In the genomic region with DNA sequence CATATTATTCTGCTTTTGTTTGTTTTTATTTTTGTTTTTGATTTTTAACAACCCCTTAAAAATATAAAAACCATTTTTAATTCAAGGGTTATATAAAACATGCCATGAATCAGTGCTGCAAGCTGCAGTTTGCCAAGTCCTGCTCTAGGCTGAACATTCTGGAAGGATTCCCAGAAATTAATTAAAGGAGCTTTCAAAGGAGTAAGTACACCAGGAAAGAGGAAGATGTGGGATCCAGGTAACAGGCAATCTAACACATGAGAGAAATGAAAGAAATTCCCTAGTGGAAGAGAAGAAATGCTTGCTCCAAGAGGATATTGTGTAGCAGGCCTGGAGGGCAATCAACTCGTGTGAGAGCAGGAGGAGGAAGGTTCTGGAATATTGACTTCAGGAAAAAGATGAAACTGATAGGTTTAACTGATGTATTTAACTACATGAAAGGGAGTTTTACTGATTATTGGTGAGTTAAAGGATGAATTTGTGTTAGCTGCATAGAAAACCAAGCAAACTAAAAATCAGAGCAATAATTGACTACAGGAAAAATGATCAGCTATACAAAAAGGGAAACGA, we compare ENCODE assay signal across 15 cellular contexts.
DNase-seq lines count a peak whose midpoint lies in the region; ATAC-seq and TF ChIP-seq lines count a peak whose summit lies in the region.
"Had no signal": no experiment of that assay in that cellular context is flagged by ENCODE, and none has a peak within 500 bp of the region (broad histone marks: within the 10 kb centered on the region; RNA-seq: fewer than 3 reads in every experiment).

No MANE protein-coding gene starts in this region.

- CTCF ChIA-PET in activated CD8-positive, alpha-beta T cell treated with anti-CD3 and anti-CD28 coated beads for 36 hours (lab: Charles Lee) = no interaction called here

- intact Hi-C loops in left colon (cut with DNase I, micrococcal nuclease) = no loop called here
- intact Hi-C loops in activated CD8-positive, alpha-beta T cell treated with anti-CD3 and anti-CD28 coated beads for 36 hours (cut with micrococcal nuclease) = no loop called here

- H3K4me3 ChIP-seq in cardiac fibroblast (replicated peaks in 1 of 2; ENCODE audit: low read depth in 2 of 2, low read length in 2 of 2) = no peak overlapping the region

- peaks cover 5% of the 10 kb centered on the region for H3K27me3 Mint-ChIP-seq in activated CD8-positive, alpha-beta T cell treated with anti-CD3 and anti-CD28 coated beads for 36 hours

- no peak overlapping the region for H3K27ac Mint-ChIP-seq in activated CD8-positive, alpha-beta T cell treated with anti-CD3 and anti-CD28 coated beads for 36 hours
- H3K27ac Mint-ChIP-seq: activated naive CD8-positive, alpha-beta T cell; T-helper 1 cell treated with Interleukin-12 subunit alpha and Interleukin-12 subunit beta and Interleukin-4 antibody, amounts not matched to agents 30 μg/mL and 1 μg/mL, for 36 hours had no signal

- no peaks in the 10 kb centered on the region for H3K36me3 Mint-ChIP-seq in activated CD8-positive, alpha-beta T cell treated with anti-CD3 and anti-CD28 coated beads for 36 hours (ENCODE audit: low read depth)
- H3K36me3 Mint-ChIP-seq: activated naive CD8-positive, alpha-beta T cell had no signal

- no peak overlapping the region for H3K4me3 Mint-ChIP-seq in activated CD8-positive, alpha-beta T cell treated with anti-CD3 and anti-CD28 coated beads for 36 hours
- H3K4me3 Mint-ChIP-seq: activated naive CD8-positive, alpha-beta T cell; T-helper 1 cell treated with Interleukin-12 subunit alpha and Interleukin-12 subunit beta and Interleukin-4 antibody, amounts not matched to agents 30 μg/mL and 1 μg/mL, for 36 hours had no signal

- H3K4me1 Mint-ChIP-seq in activated CD8-positive, alpha-beta T cell treated with anti-CD3 and anti-CD28 coated beads for 36 hours (ENCODE audit: low read depth) = no peaks in the 10 kb centered on the region

- ATAC-seq in left colon (peak; percentile 57), GM19397 (IDR thresholded peaks at IDR 0.05; ENCODE audit: unreplicated experiment) (no peak)
- ATAC-seq in activated CD8-positive, alpha-beta T cell treated with anti-CD3 and anti-CD28 coated beads for 36 hours = no peak

- DNase-seq in Ammon's horn (ENCODE audit: low spot score) (peak; percentile 39), M059J (ENCODE audit: low read depth) (peak; percentile 90), cardiac fibroblast (ENCODE audit: low read depth in 2 of 2) (peak; percentile 42 to 78), left colon (no peak), NOMO-1 treated with dmso at 0.1 percent for 144 hours (lab: John Stamatoyannopoulos, UW; ENCODE audit: unreplicated experiment) (no peak), DMS114 treated with DMSO at 0.1 percent for 48 hours (lab: John Stamatoyannopoulos, UW; ENCODE audit: unreplicated experiment) (no peak)
- no peak for DNase-seq in activated CD8-positive, alpha-beta T cell treated with anti-CD3 and anti-CD28 coated beads for 36 hours
- DNase-seq: activated CD8-positive, alpha-beta memory T cell treated with anti-CD3 and anti-CD28 coated beads for 24 hours; BE2C; effector CD8-positive, alpha-beta T cell; NCI-H1417; small intestine had no signal

- no peaks in the 10 kb centered on the region for H3K9me3 Mint-ChIP-seq in activated CD8-positive, alpha-beta T cell treated with anti-CD3 and anti-CD28 coated beads for 36 hours
- H3K9me3 Mint-ChIP-seq: T-helper 1 cell treated with Interleukin-12 subunit alpha and Interleukin-12 subunit beta and Interleukin-4 antibody, amounts not matched to agents 30 μg/mL and 1 μg/mL, for 36 hours had no signal

- TF ChIP-seq CTCF in cardiac fibroblast (IDR thresholded peaks at IDR 0.05; ENCODE audit: low read depth, low read length) = no peak
- TF ChIP-seq CTCF in activated CD8-positive, alpha-beta T cell treated with anti-CD3 and anti-CD28 coated beads for 36 hours (IDR thresholded peaks at IDR 0.05) = no peak

- POLR2A ChIA-PET in activated CD8-positive, alpha-beta T cell treated with anti-CD3 and anti-CD28 coated beads for 36 hours (lab: Charles Lee) = no interaction called here

Comparison
In these comparisons a context has a peak if more than half of its experiments do, and no peak if none do; other contexts are left out.
1. DNase-seq: peak in Ammon's horn (single experiment), M059J (single experiment) and cardiac fibroblast (2 of 2); none in left colon (0 of 2), NOMO-1 treated with dmso at 0.1 percent for 144 hours (single experiment), activated CD8-positive, alpha-beta T cell treated with anti-CD3 and anti-CD28 coated beads for 36 hours (single experiment) and DMS114 treated with DMSO at 0.1 percent for 48 hours (single experiment).